20 cellular contexts compared by ENCODE assay signal in genomic region chr7:157625973-157626790, GRCh38.
DNase-seq lines count a peak whose midpoint lies in the region; TF ChIP-seq lines count a peak whose summit lies in the region.
"Had no signal": no experiment of that assay in that cellular context is flagged by ENCODE, and none has a peak within 500 bp of the region (broad histone marks: within the 10 kb centered on the region; RNA-seq: fewer than 3 reads in every experiment).

No MANE protein-coding gene starts in this region.

- H3K4me3 Mint-ChIP-seq in activated naive CD4-positive, alpha-beta T cell treated with anti-CD3 and anti-CD28 coated beads, Interleukin-2, amount 50 U/mL, for 24 hours: peak overlapping the region; percentile 76
- H3K4me3 Mint-ChIP-seq in activated naive CD8-positive, alpha-beta T cell: peak overlapping the region; percentile 63
- H3K4me3 Mint-ChIP-seq: HFFc6 had no signal

- intact Hi-C loops in posterior vena cava (cut with DNase I): no loop called here

- no peak for TF ChIP-seq POLR2A in NB4 (IDR thresholded peaks at IDR 0.05; ENCODE audit: extremely low read depth, insufficient read length)

- H3K4me1 Mint-ChIP-seq in activated naive CD4-positive, alpha-beta T cell treated with anti-CD3 and anti-CD28 coated beads, Interleukin-2, amount 50 U/mL, for 24 hours: peaks cover 81% of the 10 kb centered on the region
- H3K4me1 Mint-ChIP-seq in activated naive CD8-positive, alpha-beta T cell (ENCODE audit: low read depth): peaks cover 74% of the 10 kb centered on the region

- H3K27ac Mint-ChIP-seq in activated naive CD4-positive, alpha-beta T cell treated with anti-CD3 and anti-CD28 coated beads, Interleukin-2, amount 50 U/mL, for 24 hours: peak overlapping the region; percentile 66
- no peak overlapping the region for H3K27ac Mint-ChIP-seq in activated naive CD8-positive, alpha-beta T cell
- H3K27ac Mint-ChIP-seq: HFFc6 had no signal

- no peaks in the 10 kb centered on the region for H3K9me3 Mint-ChIP-seq in activated naive CD4-positive, alpha-beta T cell treated with anti-CD3 and anti-CD28 coated beads, Interleukin-2, amount 50 U/mL, for 24 hours
- H3K9me3 Mint-ChIP-seq in activated naive CD8-positive, alpha-beta T cell (ENCODE audit: low read depth): no peaks in the 10 kb centered on the region

- H3K4me3 ChIP-seq in NB4 (ENCODE audit: low read depth, low read length): no peak overlapping the region
- H3K4me3 ChIP-seq: lung had no signal

- TF ChIP-seq CTCF in NB4 (IDR thresholded peaks at IDR 0.05; ENCODE audit: low read depth, low read length): no peak

- no peaks in the 10 kb centered on the region for H3K36me3 Mint-ChIP-seq in activated naive CD4-positive, alpha-beta T cell treated with anti-CD3 and anti-CD28 coated beads, Interleukin-2, amount 50 U/mL, for 24 hours
- H3K36me3 Mint-ChIP-seq in activated naive CD8-positive, alpha-beta T cell: no peaks in the 10 kb centered on the region

- DNase-seq in activated naive CD4-positive, alpha-beta T cell treated with Interleukin-2 at 50 U/mL for 16 hours: no peak
- DNase-seq in NB4 (ENCODE audit: low read depth) (peak; percentile 45), posterior vena cava (ENCODE audit: low spot score) (peak; percentile 43), NCI-H1930 (lab: John Stamatoyannopoulos, UW) (no peak), NCI-H1105 (lab: John Stamatoyannopoulos, UW) (no peak), NCI-H2107 (lab: John Stamatoyannopoulos, UW) (no peak)
- DNase-seq: activated CD8-positive, alpha-beta memory T cell treated with anti-CD3 and anti-CD28 coated beads for 24 hours; activated effector memory CD4-positive, alpha-beta T cell treated with anti-CD3 and anti-CD28 coated beads, Interleukin-2, amount 50 U/mL, for 16 hours; Caco-2; HFFc6; hippocampal formation; IMR-90; MM.1S; NCI-H2029; NCI-H510A; right cardiac atrium; trophoblast cell had no signal

- peaks cover 2% of the 10 kb centered on the region for H3K27me3 Mint-ChIP-seq in activated naive CD4-positive, alpha-beta T cell treated with anti-CD3 and anti-CD28 coated beads, Interleukin-2, amount 50 U/mL, for 24 hours
- H3K27me3 Mint-ChIP-seq in activated naive CD8-positive, alpha-beta T cell: peaks cover 2% of the 10 kb centered on the region

Comparison
In these comparisons a context has a peak if more than half of its experiments do, and no peak if none do; other contexts are left out.
1. DNase-seq: peak in NB4 (single experiment) and posterior vena cava (single experiment); none in activated naive CD4-positive, alpha-beta T cell treated with Interleukin-2 at 50 U/mL for 16 hours (single experiment), NCI-H1930 (0 of 2), NCI-H1105 (single experiment) and NCI-H2107 (single experiment).